22 cellular contexts compared by ENCODE assay signal in genomic region chr14:51914310-51914709, GRCh38. TPM values are rescaled to one million over a fixed set of nuclear protein-coding genes. Genes with fewer than 3 reads are reported as not detected.
DNase-seq lines count a peak whose midpoint lies in the region; ATAC-seq and TF ChIP-seq lines count a peak whose summit lies in the region.
"Had no signal": no experiment of that assay in that cellular context is flagged by ENCODE, and none has a peak within 500 bp of the region (broad histone marks: within the 10 kb centered on the region; RNA-seq: fewer than 3 reads in every experiment).

No MANE protein-coding gene starts in this region.

- H3K4me3 Mint-ChIP-seq in activated T-cell treated with anti-CD3 and anti-CD28 coated beads, Interleukin-2, amount 50 U/mL, for 24 hours, result no peak overlapping the region
- peak overlapping the region in 2 of 5 donors; percentile 30 to 46 for H3K4me3 Mint-ChIP-seq in immature natural killer cell
- H3K4me3 Mint-ChIP-seq: B cell, CD14-positive monocyte, H9, HFFc6 had no signal

- peaks cover 8% of the 10 kb centered on the region for H3K9me3 Mint-ChIP-seq in activated T-cell treated with anti-CD3 and anti-CD28 coated beads, Interleukin-2, amount 50 U/mL, for 24 hours
- H3K9me3 Mint-ChIP-seq in immature natural killer cell, result no peaks in the 10 kb centered on the region
- H3K9me3 Mint-ChIP-seq: H9, HFFc6 had no signal

- no peaks in the 10 kb centered on the region for H3K36me3 ChIP-seq in body of pancreas (replicated peaks in 1 of 2; ENCODE audit: insufficient read depth in 1 of 2, low read depth in 2 of 2)

- DNase-seq in activated T-cell treated with anti-CD3 and anti-CD28 coated beads, Interleukin-2, amount 50 U/mL, for 24 hours, result no peak
- DNase-seq in activated T-cell treated with anti-CD3 and anti-CD28 coated beads for 4 hours (no peak), NCI-H82 (lab: John Stamatoyannopoulos, UW) (peak; percentile 49), immature natural killer cell (no peak), body of pancreas (no peak), AG08395 (ENCODE audit: low spot score) (no peak)
- DNase-seq: COR-L47; DMS 273 treated with DMSO at 0.1 percent for 48 hours; DMS79 treated with DMSO at 0.1 percent for 48 hours; H9; HFFc6; Kasumi-1; NCI-H1694 treated with DMSO at 0.1 percent for 48 hours; NCI-H2227 treated with DMSO at 0.1 percent for 48 hours; NCI-H510A; NK-92 treated with Interleukin-12 subunit alpha and Interleukin-12 subunit beta, amount 100 ng/mL, for 24 hours; SHP77 treated with DMSO at 0.1 percent for 48 hours had no signal

- H3K27me3 ChIP-seq in body of pancreas, result no peaks in the 10 kb centered on the region

- H3K27ac Mint-ChIP-seq in activated T-cell treated with anti-CD3 and anti-CD28 coated beads, Interleukin-2, amount 50 U/mL, for 24 hours, result peak overlapping the region; percentile 8
- H3K27ac Mint-ChIP-seq in immature natural killer cell, result peak overlapping the region; percentile 41 to 92 (median 73)
- H3K27ac Mint-ChIP-seq: B cell, CD14-positive monocyte, H9, HFFc6 had no signal

- H3K4me3 ChIP-seq in body of pancreas, result no peak overlapping the region
- H3K4me3 ChIP-seq: SK-N-MC had no signal

- H3K36me3 Mint-ChIP-seq in activated T-cell treated with anti-CD3 and anti-CD28 coated beads, Interleukin-2, amount 50 U/mL, for 24 hours (ENCODE audit: low read depth), result peaks cover 79% of the 10 kb centered on the region
- H3K36me3 Mint-ChIP-seq in immature natural killer cell, result peaks cover 10 to 14% (median 13%) of the 10 kb centered on the region in 3 donors

- intact Hi-C loops in body of pancreas (cut with DNase I), result no loop called here

- peaks cover 83% of the 10 kb centered on the region for H3K4me1 Mint-ChIP-seq in activated T-cell treated with anti-CD3 and anti-CD28 coated beads, Interleukin-2, amount 50 U/mL, for 24 hours (ENCODE audit: low read depth)
- H3K4me1 Mint-ChIP-seq in immature natural killer cell, result peaks cover 96 to 99% of the 10 kb centered on the region in 2 donors
- H3K4me1 Mint-ChIP-seq: CD14-positive monocyte had no signal

- H3K9me3 ChIP-seq in body of pancreas, result no peaks in the 10 kb centered on the region

- no peaks in the 10 kb centered on the region for H3K4me1 ChIP-seq in body of pancreas

- no peak overlapping the region for H3K27ac ChIP-seq in body of pancreas
- H3K27ac ChIP-seq: RWPE1, SK-N-MC had no signal

- H3K27me3 Mint-ChIP-seq in activated T-cell treated with anti-CD3 and anti-CD28 coated beads, Interleukin-2, amount 50 U/mL, for 24 hours, result no peaks in the 10 kb centered on the region
- peaks cover 2 to 16% (median 5%) of the 10 kb centered on the region in 3 donors for H3K27me3 Mint-ChIP-seq in immature natural killer cell (ENCODE audit: low read depth in 3 of 3)
- H3K27me3 Mint-ChIP-seq: B cell had no signal

- no peak for TF ChIP-seq POLR2A in body of pancreas (IDR thresholded peaks at IDR 0.05)

- WGBS in body of pancreas, 2 donors, result 65 to 79% methylated on average over 6 of the region's 6 CpGs

- no peak for TF ChIP-seq CTCF in body of pancreas (IDR thresholded peaks at IDR 0.05)

- no peak for ATAC-seq in body of pancreas
- no peak for ATAC-seq in HG02885 (IDR thresholded peaks at IDR 0.05; ENCODE audit: poor library complexity, unreplicated experiment)

RNA-seq across cellular contexts. Expression of gene GNG2, which starts 53.9 kb away (rescaled TPM):
- polyA plus RNA-seq in immature natural killer cell, result 100 to 1,000 TPM; 391 to 466 (median 462) TPM
- 1 to 10 TPM; 6.2 to 6.6 TPM for total RNA-seq in body of pancreas
